Comparison of ENCODE assay signal across 18 cellular contexts in the genomic region with DNA sequence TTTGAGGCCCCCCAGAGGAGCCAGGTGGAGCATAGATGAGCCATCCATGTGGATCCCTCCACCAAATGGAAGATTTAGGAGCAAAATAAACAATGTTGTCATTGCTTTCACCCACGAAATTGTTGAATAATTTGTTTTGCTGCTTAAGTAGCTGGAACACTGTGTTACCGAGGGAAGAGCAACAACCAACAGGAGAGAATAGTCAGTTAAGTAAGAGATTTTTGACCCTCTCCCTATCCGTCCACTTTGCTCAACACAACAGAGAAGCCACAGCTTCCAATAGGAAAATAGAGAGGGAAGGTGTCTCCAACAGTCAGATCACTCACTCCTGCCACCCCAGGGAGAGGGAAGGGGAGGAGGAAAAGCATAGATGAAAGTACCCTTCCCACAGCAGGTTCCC. TPM values are rescaled to one million over a fixed set of nuclear protein-coding genes. Genes with fewer than 3 reads are reported as not detected.
DNase-seq lines count a peak whose midpoint lies in the region; ATAC-seq and TF ChIP-seq lines count a peak whose summit lies in the region.
"Had no signal": no experiment of that assay in that cellular context is flagged by ENCODE, and none has a peak within 500 bp of the region (broad histone marks: within the 10 kb centered on the region; RNA-seq: fewer than 3 reads in every experiment).

No MANE protein-coding gene starts in this region.

- H3K27ac ChIP-seq in osteoblast (ENCODE audit: low read depth, low read length) = no peak overlapping the region

- H3K27ac Mint-ChIP-seq in activated naive CD4-positive, alpha-beta T cell treated with anti-CD3 and anti-CD28 coated beads for 36 hours = peak overlapping the region; percentile 41
- H3K27ac Mint-ChIP-seq: H9 had no signal

- no peaks in the 10 kb centered on the region for H4K20me1 ChIP-seq in osteoblast (ENCODE audit: insufficient read depth, low read length)

- CTCF ChIA-PET in activated naive CD4-positive, alpha-beta T cell treated with anti-CD3 and anti-CD28 coated beads for 36 hours (lab: Charles Lee) = interaction anchor here (0.7 to 1.5 kb wide), 3 partner anchors 13 to 98 kb away, joined by 3 to 8 read pairs (median 4); no protein-coding TSS in a partner anchor

- H3K9me3 ChIP-seq in osteoblast (ENCODE audit: low read depth, low read length) = no peaks in the 10 kb centered on the region

- no peak for TF ChIP-seq CTCF in osteoblast (IDR thresholded peaks at IDR 0.05; ENCODE audit: extremely low read depth, low read depth, low read length)

- no peak overlapping the region for H2AFZ ChIP-seq in osteoblast (ENCODE audit: low read length)

- H3K4me3 Mint-ChIP-seq in activated naive CD4-positive, alpha-beta T cell treated with anti-CD3 and anti-CD28 coated beads for 36 hours = no peak overlapping the region
- H3K4me3 Mint-ChIP-seq: CD14-positive monocyte, H9 had no signal

- DNase-seq in activated naive CD4-positive, alpha-beta T cell treated with anti-CD3 and anti-CD28 coated beads for 36 hours = no peak
- DNase-seq in activated naive CD4-positive, alpha-beta T cell treated with Interleukin-2 at 50 U/mL for 16 hours = no peak
- no peak for DNase-seq in left lobe of liver (ENCODE audit: low spot score)
- DNase-seq in osteoblast (ENCODE audit: insufficient read length, low spot score, missing footprints) = peak; percentile 23
- no peak for DNase-seq in GM03348 (ENCODE audit: low spot score)
- no peak for DNase-seq in mesenteric fat pad (ENCODE audit: low spot score)
- DNase-seq: 8988T, DMS79, H9, NCI-H1105 treated with DMSO at 0.1 percent for 48 hours, NCI-H1694 treated with DMSO at 0.1 percent for 48 hours, NCI-H748 treated with DMSO at 0.1 percent for 48 hours, OCI-M1, SHP77 had no signal

- no peaks in the 10 kb centered on the region for H3K36me3 ChIP-seq in osteoblast (ENCODE audit: insufficient read depth, low read length)

- H3K4me2 ChIP-seq in osteoblast (ENCODE audit: insufficient read depth, low read length) = no peak overlapping the region

- peak; percentile 34 for ATAC-seq in left lobe of liver
- no peak for ATAC-seq in GM18502 (IDR thresholded peaks at IDR 0.05; ENCODE audit: poor library complexity, unreplicated experiment)
- no peak for ATAC-seq in HG03342 (IDR thresholded peaks at IDR 0.05; ENCODE audit: unreplicated experiment)

- intact Hi-C loops in activated naive CD4-positive, alpha-beta T cell treated with anti-CD3 and anti-CD28 coated beads for 36 hours (cut with micrococcal nuclease) = loop anchor here (10.0 kb wide), 1 partner anchor 457 kb away; the partner anchor contains the start of genes FAM200A and ZNF655

- H3K79me2 ChIP-seq in osteoblast (ENCODE audit: insufficient read depth, low read length) = peaks cover 14% of the 10 kb centered on the region

- H3K36me3 Mint-ChIP-seq in activated naive CD4-positive, alpha-beta T cell treated with anti-CD3 and anti-CD28 coated beads for 36 hours (ENCODE audit: low read depth) = peaks cover 6% of the 10 kb centered on the region
- H3K36me3 Mint-ChIP-seq: CD14-positive monocyte had no signal

- no peaks in the 10 kb centered on the region for H3K9me3 Mint-ChIP-seq in activated naive CD4-positive, alpha-beta T cell treated with anti-CD3 and anti-CD28 coated beads for 36 hours
- H3K9me3 Mint-ChIP-seq: CD14-positive monocyte, H9 had no signal

- peaks cover 8% of the 10 kb centered on the region for H3K4me1 ChIP-seq in osteoblast (ENCODE audit: insufficient read depth, low read length)

- H3K4me1 Mint-ChIP-seq in activated naive CD4-positive, alpha-beta T cell treated with anti-CD3 and anti-CD28 coated beads for 36 hours (ENCODE audit: low read depth) = peaks cover 30% of the 10 kb centered on the region

- no peak overlapping the region for H3K4me3 ChIP-seq in osteoblast (ENCODE audit: insufficient read depth, low read length)

- peaks cover 2% of the 10 kb centered on the region for H3K27me3 Mint-ChIP-seq in activated naive CD4-positive, alpha-beta T cell treated with anti-CD3 and anti-CD28 coated beads for 36 hours (ENCODE audit: low read depth)

- H3K27me3 ChIP-seq in osteoblast (ENCODE audit: insufficient read depth, low read length) = peaks cover 8% of the 10 kb centered on the region

RNA-seq across cellular contexts. Expression of gene ZKSCAN1, which starts 3.9 kb away (rescaled TPM):
- 10 to 100 TPM; 64.4 to 67.9 TPM for total RNA-seq in activated naive CD4-positive, alpha-beta T cell treated with anti-CD3 and anti-CD28 coated beads for 36 hours
- total RNA-seq in left lobe of liver = 99.9 TPM
- total RNA-seq in osteoblast = 46.0 and 46.3 TPM in 2 replicates
- total RNA-seq in mesenteric fat pad = 58.9 TPM

RNA-seq across cellular contexts. Expression of gene AZGP1, which starts 35.7 kb away (rescaled TPM):
- not detected for total RNA-seq in activated naive CD4-positive, alpha-beta T cell treated with anti-CD3 and anti-CD28 coated beads for 36 hours
- 2,337 TPM for total RNA-seq in left lobe of liver
- not detected in 2 replicates for total RNA-seq in osteoblast
- 76.2 TPM for total RNA-seq in mesenteric fat pad
- total RNA-seq: H9, NCI-H460 had no signal

RNA-seq across cellular contexts. Expression of gene ZSCAN21, which starts 38.1 kb away (rescaled TPM):
- 1 to 10 TPM; 6.2 to 6.4 TPM for total RNA-seq in activated naive CD4-positive, alpha-beta T cell treated with anti-CD3 and anti-CD28 coated beads for 36 hours
- 7.7 TPM for total RNA-seq in left lobe of liver
- 9.8 and 10.9 TPM in 2 replicates for total RNA-seq in osteoblast
- total RNA-seq in mesenteric fat pad = 10.2 TPM

Comparison
In these comparisons a context has a peak if more than half of its experiments do, and no peak if none do; other contexts are left out.
1. RNA of gene AZGP1, which starts 35.7 kb away (total RNA-seq): 2,337 TPM in left lobe of liver (single experiment) and 76.2 TPM in mesenteric fat pad (single experiment); not detected in activated naive CD4-positive, alpha-beta T cell treated with anti-CD3 and anti-CD28 coated beads for 36 hours and not detected in osteoblast; every median in the first group is over 10 times any median in the second.